7 cellular contexts compared by ENCODE assay signal in genomic region chr9:36470891-36471290, GRCh38.
DNase-seq lines count a peak whose midpoint lies in the region; ATAC-seq, FAIRE-seq and TF ChIP-seq lines count a peak whose summit lies in the region.

No MANE protein-coding gene starts in this region.

- H3K27me3 Mint-ChIP-seq in T-helper 2 cell treated with Interferon-gamma antibody and Interleukin-4, amounts not matched to agents 5 μg/mL and 100 μg/mL, for 36 hours (ENCODE audit: low read depth), result no peaks in the 10 kb centered on the region

- no peak for TF ChIP-seq RAD21 in HepG2 (CRISPR knock-in tag; IDR thresholded peaks at IDR 0.05)

- H3K79me2 ChIP-seq in HepG2 (ENCODE audit: insufficient read depth, low read length), result peaks cover 14% of the 10 kb centered on the region

- 88% methylated on average over 6 of the region's 6 CpGs for WGBS in HepG2 (ENCODE audit: low lambda C conversion rate)

- TF ChIP-seq EP300 in HepG2 (IDR thresholded peaks at IDR 0.05; ENCODE audit: low read depth in 2 of 2, low read length in 2 of 2) (no peak), HepG2 (CRISPR knock-in tag; IDR thresholded peaks at IDR 0.05; ENCODE audit: borderline replicate concordance) (no peak)

- H2AFZ ChIP-seq in HepG2 (ENCODE audit: low read length), result no peak overlapping the region

- ATAC-seq in GM19023 (IDR thresholded peaks at IDR 0.05; ENCODE audit: unreplicated experiment) (peak; percentile 85), HG03135 (IDR thresholded peaks at IDR 0.05; ENCODE audit: unreplicated experiment) (peak; percentile 81), HepG2 (no peak)

- no peak for TF ChIP-seq POLR2A in HepG2 (IDR thresholded peaks at IDR 0.05; ENCODE audit: insufficient read depth in 1 of 2, low read depth in 2 of 2, low read length in 2 of 2)

- intact Hi-C loops in HepG2 (cut with micrococcal nuclease; ENCODE audit: unreplicated experiment), result no loop called here

- no peak for FAIRE-seq in HepG2 (lab: Jason Lieb, UNC)

- CTCF ChIA-PET in HepG2 (lab: Yijun Ruan, JAX; ENCODE audit: low intra/inter-chr PET ratio, low total read pairs), result no interaction called here

- H3K9me3 Mint-ChIP-seq in T-helper 2 cell treated with Interferon-gamma antibody and Interleukin-4, amounts not matched to agents 5 μg/mL and 100 μg/mL, for 36 hours, result no peaks in the 10 kb centered on the region

- no peak for TF ChIP-seq CTCF in HepG2 (CRISPR knock-in tag; IDR thresholded peaks at IDR 0.05)

- POLR2A ChIA-PET in HepG2 (lab: Yijun Ruan, JAX), result no interaction called here

- peaks cover 4% of the 10 kb centered on the region for H3K36me3 Mint-ChIP-seq in T-helper 2 cell treated with Interferon-gamma antibody and Interleukin-4, amounts not matched to agents 5 μg/mL and 100 μg/mL, for 36 hours (ENCODE audit: low read depth)

- peak overlapping the region; percentile 97 for H3K27ac Mint-ChIP-seq in T-helper 2 cell treated with Interferon-gamma antibody and Interleukin-4, amounts not matched to agents 5 μg/mL and 100 μg/mL, for 36 hours

- H3K4me1 Mint-ChIP-seq in T-helper 2 cell treated with Interferon-gamma antibody and Interleukin-4, amounts not matched to agents 5 μg/mL and 100 μg/mL, for 36 hours (ENCODE audit: low read depth), result peaks cover 29% of the 10 kb centered on the region

- H3K27ac ChIP-seq in HepG2 (ENCODE audit: extremely low read length, insufficient read depth, low read length), result no peak overlapping the region

- H3K9me3 ChIP-seq in HepG2 (ENCODE audit: low read length), result no peaks in the 10 kb centered on the region

- no peaks in the 10 kb centered on the region for H4K20me1 ChIP-seq in HepG2 (ENCODE audit: insufficient read depth, low read length)

- DNase-seq in T-helper 2 cell treated with Interferon-gamma antibody and Interleukin-4, amounts not matched to agents 5 μg/mL and 100 μg/mL, for 36 hours (ENCODE audit: low spot score), result peak; percentile 61
- DNase-seq in brain pericyte (ENCODE audit: low read depth, low spot score) (peak; percentile 18), HepG2 (ENCODE audit: low spot score) (no peak), NCI-H526 (lab: John Stamatoyannopoulos, UW) (no peak)
- peak; percentile 8 to 33 for DNase-seq in stimulated activated CD8-positive, alpha-beta memory T cell treated with anti-CD3 and anti-CD28 coated beads, Interleukin-2, amount 100 ng/mL, for 1 hour (ENCODE audit: low read depth in 2 of 2)

- H3K4me2 ChIP-seq in HepG2 (ENCODE audit: low read depth, low read length), result no peak overlapping the region

- no peak overlapping the region for H3K9ac ChIP-seq in HepG2 (ENCODE audit: insufficient read depth, low read depth, low read length)

- H3K36me3 ChIP-seq in HepG2 (replicated peaks in 1 of 2; ENCODE audit: control insufficient read depth in 1 of 2, insufficient read depth in 2 of 2, low read length in 2 of 2), result no peaks in the 10 kb centered on the region

- no peaks in the 10 kb centered on the region for H3K27me3 ChIP-seq in HepG2 (ENCODE audit: control insufficient read depth in 1 of 2, insufficient read depth in 2 of 2, low read length in 2 of 2)

- H3K4me3 ChIP-seq in HepG2 (replicated peaks in 1 of 3; ENCODE audit: insufficient read depth in 1 of 3, low read depth in 2 of 3, low read length in 3 of 3), result no peak overlapping the region

- peaks cover 12% of the 10 kb centered on the region for H3K4me1 ChIP-seq in HepG2 (ENCODE audit: insufficient read depth, low read length)

- TSS peak; percentile 20 for BruUV-seq in HepG2 (replicated peaks; lab: Mats Ljungman, UMichigan)

- H3K4me3 Mint-ChIP-seq in T-helper 2 cell treated with Interferon-gamma antibody and Interleukin-4, amounts not matched to agents 5 μg/mL and 100 μg/mL, for 36 hours, result peak overlapping the region; percentile 87

- in situ Hi-C loops in HepG2 (cut with HindIII; ENCODE audit: extremely low pct_ligation_motif_present, low pct_unique_long_range_greater_than_20kb), result no loop called here

TF ChIP-seq in HepG2, 621 proteins besides CTCF, POLR2A, EP300 and RAD21:
- TF ChIP-seq MXD1 (CRISPR knock-in tag; IDR thresholded peaks at IDR 0.05), result no peak
- TF ChIP-seq ZNF326 (CRISPR knock-in tag; IDR thresholded peaks at IDR 0.05; ENCODE audit: borderline replicate concordance), result no peak
- no peak for TF ChIP-seq CEBPG (CRISPR knock-in tag; IDR thresholded peaks at IDR 0.05)
- TF ChIP-seq MZF1 (CRISPR knock-in tag; IDR thresholded peaks at IDR 0.05; ENCODE audit: borderline replicate concordance), result no peak
- TF ChIP-seq ZNF468 (CRISPR knock-in tag; IDR thresholded peaks at IDR 0.05), result no peak
- no peak for TF ChIP-seq ZIK1 (CRISPR knock-in tag; IDR thresholded peaks at IDR 0.05; ENCODE audit: borderline replicate concordance, low read depth)
- TF ChIP-seq EEA1 (CRISPR knock-in tag; IDR thresholded peaks at IDR 0.05; ENCODE audit: borderline replicate concordance), result no peak
- TF ChIP-seq RFX3 (CRISPR knock-in tag; IDR thresholded peaks at IDR 0.05), result no peak
- TF ChIP-seq ZNF430 (CRISPR knock-in tag; IDR thresholded peaks at IDR 0.05), result no peak
- no peak for TF ChIP-seq KLF11 (CRISPR knock-in tag; IDR thresholded peaks at IDR 0.05)
- TF ChIP-seq RBFOX2 (IDR thresholded peaks at IDR 0.05; ENCODE audit: low read depth, low read length), result no peak
- TF ChIP-seq ZNF343 (CRISPR knock-in tag; IDR thresholded peaks at IDR 0.05), result no peak
- no peak for TF ChIP-seq ATRX (CRISPR knock-in tag; IDR thresholded peaks at IDR 0.05; ENCODE audit: borderline replicate concordance)
- TF ChIP-seq ZNF747 (CRISPR knock-in tag; IDR thresholded peaks at IDR 0.05; ENCODE audit: borderline replicate concordance), result no peak
- TF ChIP-seq ARNT2 (CRISPR knock-in tag; IDR thresholded peaks at IDR 0.05; ENCODE audit: low read depth), result no peak

Comparison
In these comparisons a context has a peak if more than half of its experiments do, and no peak if none do; other contexts are left out.
1. DNase-seq: peak in T-helper 2 cell treated with Interferon-gamma antibody and Interleukin-4, amounts not matched to agents 5 μg/mL and 100 μg/mL, for 36 hours (single experiment), brain pericyte (single experiment) and stimulated activated CD8-positive, alpha-beta memory T cell treated with anti-CD3 and anti-CD28 coated beads, Interleukin-2, amount 100 ng/mL, for 1 hour (2 of 2); none in HepG2 (single experiment) and NCI-H526 (0 of 2).